ENCODE assay signal across 6 cellular contexts in genomic region chr14:88859118-88859517, GRCh38. TPM values are rescaled to one million over a fixed set of nuclear protein-coding genes. Genes with fewer than 3 reads are reported as not detected.
A peak's percentile ranks its signal among the peaks of the same experiment; 100 is the strongest.
DNase-seq lines count a peak whose midpoint lies in the region; ATAC-seq, FAIRE-seq and TF ChIP-seq lines count a peak whose summit lies in the region.
"Not testable (repeated sequence)": the region's sequence is repeated elsewhere in the genome, so short reads cannot be mapped to it uniquely, and the experiment has no call there.

No MANE protein-coding gene starts in this region.

- not testable (repeated sequence) for H3K9ac ChIP-seq in K562 (ENCODE audit: insufficient read depth in 1 of 2, low read depth in 2 of 2, low read length in 2 of 2)

- H3K27ac Mint-ChIP-seq in activated naive CD4-positive, alpha-beta T cell treated with anti-CD3 and anti-CD28 coated beads, Interleukin-2, amount 50 U/mL, for 24 hours: peak overlapping the region; percentile 2
- peak overlapping the region; percentile 70 for H3K27ac Mint-ChIP-seq in neural crest cell (ENCODE audit: unreplicated experiment)

- WGBS in K562 (ENCODE audit: insufficient coverage, low coverage, missing lambda C conversion rate): 88% methylated on average over 2 of the region's 2 CpGs

- not testable (repeated sequence) for H3K9me3 Mint-ChIP-seq in activated naive CD4-positive, alpha-beta T cell treated with anti-CD3 and anti-CD28 coated beads, Interleukin-2, amount 50 U/mL, for 24 hours; neural crest cell

- not testable (repeated sequence) for H3K4me3 Mint-ChIP-seq in activated naive CD4-positive, alpha-beta T cell treated with anti-CD3 and anti-CD28 coated beads, Interleukin-2, amount 50 U/mL, for 24 hours; neural crest cell

- H3K36me3 ChIP-seq in HEK293 (ENCODE audit: control insufficient read depth in 2 of 2, insufficient read depth in 1 of 2, low read length in 2 of 2): peaks cover 17 to 31% of the 10 kb centered on the region in 2 experiments; a peak in 2 of 3 replicates
- not testable (repeated sequence) for H3K36me3 ChIP-seq in K562 (ENCODE audit: control insufficient read depth, insufficient read depth, low read length)

- TF ChIP-seq EP300 in K562 (IDR thresholded peaks at IDR 0.05; ENCODE audit: low read length): not testable (repeated sequence)

- in situ Hi-C loops in K562 (cut with MboI): not testable (repeated sequence)

- CTCF ChIA-PET in HEK293 (lab: Yijun Ruan, JAX); K562 (lab: Yijun Ruan, JAX; ENCODE audit: low intra/inter-chr PET ratio): not testable (repeated sequence)

- FAIRE-seq in D721Med (lab: Jason Lieb, UNC): peak; percentile 11
- not testable (repeated sequence) for FAIRE-seq in K562 (lab: Jason Lieb, UNC)

- DNase-seq in D721Med (ENCODE audit: insufficient read length, low spot score); K562 (ENCODE audit: extremely low read depth in 1 of 4, low spot score in 3 of 4); neural crest cell (ENCODE audit: low read depth, low spot score): not testable (repeated sequence)

- not testable (repeated sequence) for BruUV-seq in K562 (replicated peaks; lab: Mats Ljungman, UMichigan)

- H3K4me1 ChIP-seq in HEK293 (ENCODE audit: control insufficient read depth, insufficient read depth, low read length); K562 (replicated peaks in 1 of 2; ENCODE audit: control insufficient read depth in 2 of 2, insufficient read depth in 2 of 2, low read length in 2 of 2): not testable (repeated sequence)

- H3K27ac ChIP-seq in HEK293 (ENCODE audit: extremely low read depth, low read depth, low read length); K562 (ENCODE audit: extremely low read depth, low read depth, low read length): not testable (repeated sequence)

- H3K4me1 Mint-ChIP-seq in activated naive CD4-positive, alpha-beta T cell treated with anti-CD3 and anti-CD28 coated beads, Interleukin-2, amount 50 U/mL, for 24 hours; neural crest cell: not testable (repeated sequence)

- H3K36me3 Mint-ChIP-seq in activated naive CD4-positive, alpha-beta T cell treated with anti-CD3 and anti-CD28 coated beads, Interleukin-2, amount 50 U/mL, for 24 hours: not testable (repeated sequence)
- H3K36me3 Mint-ChIP-seq in neural crest cell (ENCODE audit: low read depth): peaks cover 28% of the 10 kb centered on the region

- not testable (repeated sequence) for H3K9me3 ChIP-seq in HEK293 (ENCODE audit: control insufficient read depth, insufficient read depth, low read depth, low read length); K562 (replicated peaks; ENCODE audit: control insufficient read depth, insufficient read depth, low read depth, low read length)

- not testable (repeated sequence) for H3K27me3 Mint-ChIP-seq in activated naive CD4-positive, alpha-beta T cell treated with anti-CD3 and anti-CD28 coated beads, Interleukin-2, amount 50 U/mL, for 24 hours; neural crest cell (ENCODE audit: low read depth)

- not testable (repeated sequence) for TF ChIP-seq CTCF in D721Med (IDR thresholded peaks at IDR 0.05; ENCODE audit: insufficient read depth, missing control alignments); HEK293 (tag by site-specific recombination; IDR thresholded peaks at IDR 0.05); K562 (IDR thresholded peaks at IDR 0.05 in 2 of 3, conservative IDR thresholded peaks at IDR 0.05 in 1 of 3; ENCODE audit: insufficient read depth in 2 of 3, low read depth in 1 of 3, low read length in 3 of 3); neural crest cell (conservative IDR thresholded peaks at IDR 0.05)

- H4K20me1 ChIP-seq in K562 (replicated peaks; ENCODE audit: control insufficient read depth, insufficient read depth, low read length): not testable (repeated sequence)

- not testable (repeated sequence) for H3K27me3 ChIP-seq in K562 (ENCODE audit: control insufficient read depth in 2 of 2, insufficient read depth in 2 of 2, low read length in 2 of 2)

- not testable (repeated sequence) for H3K9me1 ChIP-seq in K562 (ENCODE audit: control insufficient read depth, insufficient read depth, low read length)

- POLR2A ChIA-PET in HEK293 (lab: Yijun Ruan, JAX); K562 (lab: Yijun Ruan, JAX): not testable (repeated sequence)

- not testable (repeated sequence) for TF ChIP-seq POLR2A in K562 (conservative IDR thresholded peaks at IDR 0.05)

- not testable (repeated sequence) for H3K4me2 ChIP-seq in K562 (ENCODE audit: insufficient read depth, low read length)

- H3K4me3 ChIP-seq in HEK293 (ENCODE audit: low read depth, low read length); K562: not testable (repeated sequence)

- H3K79me2 ChIP-seq in K562 (ENCODE audit: control insufficient read depth, insufficient read depth, low read length): not testable (repeated sequence)

- intact Hi-C loops in K562 (cut with micrococcal nuclease): not testable (repeated sequence)

- ATAC-seq in SK-N-SH treated with all-trans-retinoic acid at 6 μM for 48 hours, K562: not testable (repeated sequence)

- H2AFZ ChIP-seq in K562 (ENCODE audit: low read depth, low read length): not testable (repeated sequence)

- not testable (repeated sequence) for TF ChIP-seq RAD21 in K562 (CRISPR knock-in tag; conservative IDR thresholded peaks at IDR 0.05 in 1 of 2, IDR thresholded peaks at IDR 0.05 in 1 of 2)

TF ChIP-seq in HEK293, 187 proteins besides CTCF, POLR2A, EP300 and RAD21:
- TF ChIP-seq ZNF146 (tag by site-specific recombination; IDR thresholded peaks at IDR 0.05): peak; percentile 87

TF ChIP-seq in SK-N-SH treated with all-trans-retinoic acid at 6 μM for 48 hours, 23 proteins besides CTCF, POLR2A, EP300 and RAD21:
- TF ChIP-seq ZNF8 (CRISPR knock-in tag; IDR thresholded peaks at IDR 0.05): peak; percentile 87

TF ChIP-seq in K562, 482 proteins besides CTCF, POLR2A, EP300 and RAD21:
- TF ChIP-seq RBM25 (IDR thresholded peaks at IDR 0.05; ENCODE audit: low read depth, low read length, severe bottlenecking) (peak; percentile 22), ZNF146 (CRISPR knock-in tag; IDR thresholded peaks at IDR 0.05; ENCODE audit: unreplicated experiment) (peak; percentile 73)

RNA-seq across cellular contexts. Expression of gene TTC8, which starts 34.7 kb away (rescaled TPM):
- total RNA-seq in K562 (2011; cell fraction: chromatin; rRNA removed; ENCODE audit: low replicate concordance): 6.5 and 14.2 TPM in 2 replicates
- 4.5 and 4.7 TPM in 2 replicates for total RNA-seq in K562 (2011; cell fraction: nucleolus; rRNA removed)
- total RNA-seq in K562 (2011; cell fraction: nucleoplasm; rRNA removed): 3.4 and 4.7 TPM in 2 replicates
- 7.1 and 7.5 TPM in 2 replicates for total RNA-seq in K562 (2014; rRNA removed)
- 7.3 and 9.2 TPM in 2 replicates for total RNA-seq in K562 (2014; rRNA removed; fragmentation: Illumina TruSeq; extraction: Trizol)
- total RNA-seq in K562 (2015; rRNA removed; fragmentation: Illumina TruSeq; extraction: Trizol): 6.9 and 8.3 TPM in 2 replicates
- 8.1 and 9.6 TPM in 2 replicates for total RNA-seq in K562 (2021)
- 17.9 and 22.7 TPM in 2 replicates for polyA plus RNA-seq in K562 (2011; rRNA removed)
- polyA plus RNA-seq in K562 (2011; cell fraction: cytosol; rRNA removed): 11.9 and 16.8 TPM in 2 replicates
- 14.7 and 18.8 TPM in 2 replicates for polyA plus RNA-seq in K562 (2011; cell fraction: nucleus; rRNA removed)
- polyA plus RNA-seq in K562 (2012): 7.5 and 7.7 TPM in 2 replicates
- polyA plus RNA-seq in K562 (2014; fragmentation: Illumina TruSeq; extraction: Trizol): 9.3 and 13.2 TPM in 2 replicates
- 10 to 100 TPM in 1 of 2 experiments, 1 to 10 TPM in 1; 8.0 to 11.8 TPM for polyA plus RNA-seq in K562 (2014; fragmentation: Nextera tagmentation; extraction: Ambion mirVana)
- polyA plus RNA-seq in K562 (2014; rRNA removed): 10.6 and 12.4 TPM in 2 replicates
- polyA minus RNA-seq in K562 (2011; rRNA and poly(A)+ RNA removed): 14.0 and 14.1 TPM in 2 replicates
- polyA minus RNA-seq in K562 (2011; cell fraction: cytosol; rRNA and poly(A)+ RNA removed): 4.3 and 8.5 TPM in 2 replicates
- polyA minus RNA-seq in K562 (2011; cell fraction: nucleus; rRNA and poly(A)+ RNA removed): 5.1 and 13.0 TPM in 2 replicates
- total RNA-seq in neural crest cell: 24.7 and 29.1 TPM in 2 replicates
